14 cellular contexts compared by ENCODE assay signal in genomic region chr11:97743205-97743742, GRCh38.
DNase-seq lines count a peak whose midpoint lies in the region; ATAC-seq and TF ChIP-seq lines count a peak whose summit lies in the region.
"Had no signal": no experiment of that assay in that cellular context is flagged by ENCODE, and none has a peak within 500 bp of the region (broad histone marks: within the 10 kb centered on the region; RNA-seq: fewer than 3 reads in every experiment).

No MANE protein-coding gene starts in this region.

- H3K27me3 Mint-ChIP-seq in endothelial cell (ENCODE audit: unreplicated experiment): peaks cover 3% of the 10 kb centered on the region

- DNase-seq in SIG-M5 treated with dmso at 0.1 percent for 504 hours (lab: John Stamatoyannopoulos, UW; ENCODE audit: unreplicated experiment) (peak; percentile 54), SIG-M5 (lab: John Stamatoyannopoulos, UW) (no peak), OCI-M1 (lab: John Stamatoyannopoulos, UW) (peak; percentile 60), endothelial cell (ENCODE audit: low spot score) (no peak), skeletal muscle cell (ENCODE audit: low read depth) (peak; percentile 60), GF-D8 (lab: John Stamatoyannopoulos, UW) (no peak)
- DNase-seq: activated CD4-positive, alpha-beta T cell treated with anti-CD3 and anti-CD28 coated beads for 1 hour; activated T-cell treated with anti-CD3 and anti-CD28 coated beads, Interleukin-2, amount 50 U/mL, for 72 hours; hypothalamus; stimulated activated CD4-positive, alpha-beta T cell treated with anti-CD3 and anti-CD28 coated beads, Interleukin-15, amount 100 ng/mL, for 24 hours had no signal

- peaks cover 6% of the 10 kb centered on the region for H3K36me3 Mint-ChIP-seq in endothelial cell (ENCODE audit: low read depth, unreplicated experiment)

- peaks cover 8% of the 10 kb centered on the region for H3K4me1 Mint-ChIP-seq in endothelial cell (ENCODE audit: unreplicated experiment)

- no peak for ATAC-seq in HG03045 (IDR thresholded peaks at IDR 0.05; ENCODE audit: unreplicated experiment)
- ATAC-seq in GM21526 (IDR thresholded peaks at IDR 0.05; ENCODE audit: low FRiP score, unreplicated experiment): no peak
- ATAC-seq: activated T-cell treated with anti-CD3 and anti-CD28 coated beads, Interleukin-2, amount 50 U/mL, for 72 hours had no signal

- H3K4me3 Mint-ChIP-seq in endothelial cell (ENCODE audit: unreplicated experiment): no peak overlapping the region
- H3K4me3 Mint-ChIP-seq: activated T-cell treated with anti-CD3 and anti-CD28 coated beads, Interleukin-2, amount 50 U/mL, for 72 hours had no signal

- no peaks in the 10 kb centered on the region for H3K9me3 Mint-ChIP-seq in endothelial cell (ENCODE audit: unreplicated experiment)

- no peak overlapping the region for H3K4me3 ChIP-seq in skeletal muscle cell (ENCODE audit: low read depth, low read length)
- H3K4me3 ChIP-seq: ascending aorta, vagina had no signal

- no peak for TF ChIP-seq CTCF in endothelial cell (IDR thresholded peaks at IDR 0.05; ENCODE audit: unreplicated experiment)

- peak overlapping the region; percentile 54 for H3K27ac Mint-ChIP-seq in endothelial cell (ENCODE audit: unreplicated experiment)
- H3K27ac Mint-ChIP-seq: activated T-cell treated with anti-CD3 and anti-CD28 coated beads, Interleukin-2, amount 50 U/mL, for 72 hours had no signal

Comparison
In these comparisons a context has a peak if more than half of its experiments do, and no peak if none do; other contexts are left out.
1. DNase-seq: peak in SIG-M5 treated with dmso at 0.1 percent for 504 hours (single experiment), OCI-M1 (single experiment) and skeletal muscle cell (single experiment); none in SIG-M5 (single experiment), endothelial cell (single experiment) and GF-D8 (single experiment).